ENCODE assay signal across 22 cellular contexts in genomic region chr12:115312901-115313300, GRCh38.
"Had no signal": no experiment of that assay in that cellular context is flagged by ENCODE, and none has a peak within 500 bp of the region (broad histone marks: within the 10 kb centered on the region; RNA-seq: fewer than 3 reads in every experiment).

No MANE protein-coding gene starts in this region.

- H3K4me1 ChIP-seq: adrenal gland, gastrocnemius medialis, heart left ventricle, lower lobe of right lung, right atrium auricular region, thyroid gland had no signal

- FAIRE-seq: colon had no signal

- H3K4me3 ChIP-seq: adrenal gland, gastrocnemius medialis, heart left ventricle, lower lobe of right lung, right atrium auricular region, skin epidermis, thyroid gland had no signal

- H3K27me3 ChIP-seq: adrenal gland, gastrocnemius medialis, heart left ventricle, right atrium auricular region, thyroid gland had no signal

- DNase-seq: activated CD4-positive, alpha-beta memory T cell treated with anti-CD3 and anti-CD28 coated beads for 36 hours; activated CD4-positive, alpha-beta T cell treated with anti-CD3 and anti-CD28 coated beads for 36 hours; activated CD8-positive, alpha-beta memory T cell treated with anti-CD3 and anti-CD28 coated beads, Interleukin-2, amount 10 ng/mL, durations not matched to agents 7 days and 5 days; activated effector memory CD4-positive, alpha-beta T cell treated with Interleukin-2 at 50 U/mL for 16 hours; activated T-cell treated with anti-CD3 and anti-CD28 coated beads, Interleukin-2, amount 50 U/mL, for 1 hour; adrenal gland; caudate nucleus; erythroblast; gastrocnemius medialis; heart left ventricle; immature natural killer cell; left colon; lower lobe of right lung; midbrain; stimulated activated CD4-positive, alpha-beta T cell treated with anti-CD3 and anti-CD28 coated beads, Interleukin-15, amount 100 ng/mL, for 24 hours; stimulated activated CD4-positive, alpha-beta T cell treated with anti-CD3 and anti-CD28 coated beads, Interleukin-4, amount 100 ng/mL, for 1 hour; stimulated activated naive B cell treated with anti-CD40 and anti-IgM and Interleukin-4, amounts not matched to agents 10 μg/mL and 1 μg/mL and 100 μg/mL, for 72 hours; thyroid gland; WERI-Rb-1 had no signal

- H3K36me3 ChIP-seq: gastrocnemius medialis, heart left ventricle, lower lobe of right lung, right atrium auricular region, thyroid gland, WERI-Rb-1 had no signal

- H3K9me3 ChIP-seq: adrenal gland, gastrocnemius medialis, lower lobe of right lung, right atrium auricular region, thyroid gland had no signal

- H3K27ac ChIP-seq: adrenal gland, gastrocnemius medialis, heart left ventricle, lower lobe of right lung, right atrium auricular region, skin epidermis, thyroid gland, WERI-Rb-1 had no signal
